ENCODE assay signal across 8 cellular contexts in the genomic region with DNA sequence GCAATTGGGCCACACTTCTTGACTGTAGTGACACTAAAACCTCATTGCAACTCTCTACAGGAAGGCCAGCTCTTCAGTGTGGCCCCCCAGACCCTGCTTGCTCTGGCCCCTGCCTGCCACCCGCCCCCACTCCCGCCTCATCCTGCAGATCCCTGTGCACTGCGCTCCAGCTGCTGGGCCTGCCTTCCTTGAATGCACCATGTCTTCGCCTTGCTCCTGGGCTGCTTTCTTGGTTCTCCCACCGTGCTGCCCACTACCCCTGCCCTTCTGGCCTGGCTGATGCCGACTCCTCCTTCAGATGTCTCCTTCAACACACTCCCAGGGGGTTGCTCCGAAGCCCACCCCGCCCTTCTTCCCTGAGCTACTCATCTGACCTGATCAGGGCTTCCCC.
A peak's percentile ranks its signal among the peaks of the same experiment; 100 is the strongest.
DNase-seq lines count a peak whose midpoint lies in the region; ATAC-seq and TF ChIP-seq lines count a peak whose summit lies in the region.

No MANE protein-coding gene starts in this region.

- peaks cover 4% of the 10 kb centered on the region for H3K4me1 Mint-ChIP-seq in T-helper 1 cell treated with Interleukin-12 subunit alpha and Interleukin-12 subunit beta and Interleukin-4 antibody, amounts not matched to agents 30 μg/mL and 1 μg/mL, for 36 hours (ENCODE audit: low read depth)

- H3K27me3 ChIP-seq in muscle layer of colon (ENCODE audit: control insufficient read depth in 1 of 2, insufficient read depth in 2 of 2, low read length in 2 of 2): no peaks in the 10 kb centered on the region
- H3K27me3 ChIP-seq in tibial nerve: no peaks in the 10 kb centered on the region

- no peaks in the 10 kb centered on the region for H3K9me3 Mint-ChIP-seq in T-helper 1 cell treated with Interleukin-12 subunit alpha and Interleukin-12 subunit beta and Interleukin-4 antibody, amounts not matched to agents 30 μg/mL and 1 μg/mL, for 36 hours

- peak overlapping the region in 1 of 2 donors; percentile 38 for H3K4me3 ChIP-seq in muscle layer of colon (ENCODE audit: low read depth in 1 of 2, low read length in 2 of 2)
- peak overlapping the region in 3 of 4 donors; percentile 13 to 56 (median 43) for H3K4me3 ChIP-seq in tibial nerve

- no peak overlapping the region for H3K9ac ChIP-seq in muscle layer of colon (ENCODE audit: low read length)

- H3K36me3 Mint-ChIP-seq in T-helper 1 cell treated with Interleukin-12 subunit alpha and Interleukin-12 subunit beta and Interleukin-4 antibody, amounts not matched to agents 30 μg/mL and 1 μg/mL, for 36 hours (ENCODE audit: low read depth): no peaks in the 10 kb centered on the region

- no peak for TF ChIP-seq CTCF in tibial nerve (IDR thresholded peaks at IDR 0.05)

- H3K27me3 Mint-ChIP-seq in T-helper 1 cell treated with Interleukin-12 subunit alpha and Interleukin-12 subunit beta and Interleukin-4 antibody, amounts not matched to agents 30 μg/mL and 1 μg/mL, for 36 hours (ENCODE audit: low read depth): no peaks in the 10 kb centered on the region

- H3K36me3 ChIP-seq in muscle layer of colon (ENCODE audit: insufficient read depth, low read length) (no peaks in the 10 kb centered on the region), tibial nerve (no peaks in the 10 kb centered on the region)

- H3K4me1 ChIP-seq in muscle layer of colon (ENCODE audit: insufficient read depth, low read length) (peaks cover 21% of the 10 kb centered on the region), tibial nerve (peaks cover 0 to 30% (median 17%) of the 10 kb centered on the region in 4 donors)

- H3K27ac Mint-ChIP-seq in T-helper 1 cell treated with Interleukin-12 subunit alpha and Interleukin-12 subunit beta and Interleukin-4 antibody, amounts not matched to agents 30 μg/mL and 1 μg/mL, for 36 hours: peak overlapping the region; percentile 26

- H3K9me3 ChIP-seq in muscle layer of colon (ENCODE audit: low read length) (no peaks in the 10 kb centered on the region), tibial nerve (no peaks in the 10 kb centered on the region)

- H3K27ac ChIP-seq in caudate nucleus (ENCODE audit: low read depth, low read length) (peak overlapping the region; percentile 67), muscle layer of colon (ENCODE audit: low read depth, low read length) (peak overlapping the region; percentile 63), tibial nerve (peak overlapping the region; percentile 77 to 94 (median 84))

- no peak for DNase-seq in T-helper 1 cell
- peak in 2 of 61 donors; percentile 48 to 50 for DNase-seq in caudate nucleus (lab: John Stamatoyannopoulos, UW)
- no peak for DNase-seq in tibial nerve (ENCODE audit: low spot score in 2 of 2)
- DNase-seq in A172 (ENCODE audit: low spot score): no peak

- ATAC-seq in HG02870 (IDR thresholded peaks at IDR 0.05; ENCODE audit: unreplicated experiment): no peak
- ATAC-seq in GM21515 (IDR thresholded peaks at IDR 0.05; ENCODE audit: unreplicated experiment): no peak

- TF ChIP-seq EP300 in tibial nerve (IDR thresholded peaks at IDR 0.05): no peak

- no peak for TF ChIP-seq POLR2A in tibial nerve (IDR thresholded peaks at IDR 0.05)

- 47 to 48% methylated on average over 8 of the region's 8 CpGs for WGBS in tibial nerve, 2 donors

- H3K4me3 Mint-ChIP-seq in T-helper 1 cell treated with Interleukin-12 subunit alpha and Interleukin-12 subunit beta and Interleukin-4 antibody, amounts not matched to agents 30 μg/mL and 1 μg/mL, for 36 hours: no peak overlapping the region
